13 cellular contexts compared by ENCODE assay signal in the genomic region with DNA sequence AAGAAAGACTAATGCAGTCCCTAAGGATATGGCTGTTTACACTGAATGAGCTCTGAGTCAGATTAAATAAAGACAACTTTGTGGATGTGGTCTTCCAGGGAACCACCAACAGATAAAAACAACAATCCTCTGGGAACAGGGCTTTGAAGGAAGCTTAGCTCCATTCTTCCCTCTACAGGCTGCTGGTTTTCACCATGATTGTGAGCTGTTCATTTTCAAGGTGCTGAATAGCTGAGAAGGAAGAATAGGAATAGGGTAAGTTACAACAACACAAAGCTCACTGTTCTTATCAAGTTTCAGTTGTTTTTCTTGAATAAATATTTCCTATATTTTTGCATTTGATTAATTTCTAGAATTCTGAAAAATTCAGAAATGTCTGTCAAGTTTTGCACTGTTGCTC. TPM values are rescaled to one million over a fixed set of nuclear protein-coding genes. Genes with fewer than 3 reads are reported as not detected.
DNase-seq lines count a peak whose midpoint lies in the region; ATAC-seq, FAIRE-seq and TF ChIP-seq lines count a peak whose summit lies in the region.
"Had no signal": no experiment of that assay in that cellular context is flagged by ENCODE, and none has a peak within 500 bp of the region (broad histone marks: within the 10 kb centered on the region; RNA-seq: fewer than 3 reads in every experiment).

No MANE protein-coding gene starts in this region.

- peaks cover 0 to 9% (median 0%) of the 10 kb centered on the region in 4 donors for H3K27me3 ChIP-seq in esophagus squamous epithelium
- H3K27me3 ChIP-seq in CD4-positive, alpha-beta T cell (ENCODE audit: control insufficient read depth, insufficient read depth, low read length), result peaks cover 10% of the 10 kb centered on the region

- H3K4me3 ChIP-seq in esophagus squamous epithelium, result no peak overlapping the region

- no peak overlapping the region for H3K4me3 Mint-ChIP-seq in CD4-positive, alpha-beta T cell
- H3K4me3 Mint-ChIP-seq: natural killer cell treated with Interleukin-12 subunit alpha and Interleukin-12 subunit beta and Interleukin-15 and Interleukin-18, amount 100 ng/mL, for 72 hours had no signal

- TF ChIP-seq POLR2A in GM12891 (IDR thresholded peaks at IDR 0.05; ENCODE audit: low read depth, low read length) (no peak), esophagus squamous epithelium (IDR thresholded peaks at IDR 0.05) (no peak)

- intact Hi-C loops in esophagus squamous epithelium (cut with DNase I), result no loop called here
- intact Hi-C loops in CD4-positive, alpha-beta T cell (cut with DNase I, micrococcal nuclease), result no loop called here

- CTCF ChIA-PET in CD4-positive, alpha-beta T cell (lab: Charles Lee), result interaction anchor here (1.4 kb wide), 1 partner anchor 27 kb away, joined by 3 read pairs; no protein-coding TSS in a partner anchor

- H3K36me3 ChIP-seq in esophagus squamous epithelium, result no peaks in the 10 kb centered on the region

- TF ChIP-seq CTCF in esophagus squamous epithelium (IDR thresholded peaks at IDR 0.05), result no peak
- no peak for TF ChIP-seq CTCF in CD4-positive, alpha-beta T cell (IDR thresholded peaks at IDR 0.05)

- H3K4me1 Mint-ChIP-seq in CD4-positive, alpha-beta T cell (ENCODE audit: low read depth), result no peaks in the 10 kb centered on the region

- FAIRE-seq in GM12891 (lab: Jason Lieb, UNC), result no peak

- peaks cover 34% of the 10 kb centered on the region for H3K27me3 Mint-ChIP-seq in CD4-positive, alpha-beta T cell

- no peaks in the 10 kb centered on the region for H3K4me1 ChIP-seq in esophagus squamous epithelium

- H3K27ac ChIP-seq in esophagus squamous epithelium, result no peak overlapping the region
- no peak overlapping the region for H3K27ac ChIP-seq in CD4-positive, alpha-beta T cell (ENCODE audit: low read depth, low read length)

- DNase-seq in GM04503 (ENCODE audit: low read depth), result peak; percentile 10
- peak; percentile 43 for DNase-seq in RKO (ENCODE audit: low spot score)
- DNase-seq in fibroblast of gingiva (ENCODE audit: low read depth), result peak; percentile 36
- peak; percentile 73 for DNase-seq in renal cortical epithelial cell (ENCODE audit: low read depth)
- no peak for DNase-seq in GM12891 (ENCODE audit: insufficient read length, low spot score)
- no peak for DNase-seq in esophagus squamous epithelium (lab: John Stamatoyannopoulos, UW)
- no peak for DNase-seq in CD4-positive, alpha-beta T cell
- DNase-seq: activated T-cell treated with anti-CD3 and anti-CD28 coated beads, Interleukin-2, amount 50 U/mL, for 48 hours; cerebellar nuclear complex; NCI-H187 treated with DMSO at 0.1 percent for 48 hours; stimulated activated naive CD4-positive, alpha-beta T cell treated with Interleukin-2 at 50 U/mL for 16 hours had no signal

- no peaks in the 10 kb centered on the region for H3K36me3 Mint-ChIP-seq in CD4-positive, alpha-beta T cell (ENCODE audit: low read depth)
- H3K36me3 Mint-ChIP-seq: natural killer cell treated with Interleukin-12 subunit alpha and Interleukin-12 subunit beta and Interleukin-15 and Interleukin-18, amount 100 ng/mL, for 72 hours had no signal

- POLR2A ChIA-PET in CD4-positive, alpha-beta T cell (lab: Charles Lee), result no interaction called here

- H3K27ac Mint-ChIP-seq in CD4-positive, alpha-beta T cell, result no peak overlapping the region
- H3K27ac Mint-ChIP-seq: natural killer cell treated with Interleukin-12 subunit alpha and Interleukin-12 subunit beta and Interleukin-15 and Interleukin-18, amount 100 ng/mL, for 72 hours had no signal

- no peaks in the 10 kb centered on the region for H3K9me3 Mint-ChIP-seq in CD4-positive, alpha-beta T cell
- H3K9me3 Mint-ChIP-seq: natural killer cell treated with Interleukin-12 subunit alpha and Interleukin-12 subunit beta and Interleukin-15 and Interleukin-18, amount 100 ng/mL, for 72 hours had no signal

- ATAC-seq in CD4-positive, alpha-beta T cell (ENCODE audit: poor library complexity), result no peak
- ATAC-seq: natural killer cell treated with Interleukin-12 subunit alpha and Interleukin-12 subunit beta and Interleukin-15 and Interleukin-18, amount 100 ng/mL, for 72 hours; Panc1 had no signal

- H3K9me3 ChIP-seq in esophagus squamous epithelium, result no peaks in the 10 kb centered on the region
- H3K9me3 ChIP-seq in CD4-positive, alpha-beta T cell (ENCODE audit: control insufficient read depth, low read length), result no peaks in the 10 kb centered on the region

TF ChIP-seq in GM12891, 5 proteins besides CTCF, POLR2A, EP300 and RAD21:
- no peak for TF ChIP-seq PAX5 (IDR thresholded peaks at IDR 0.05; ENCODE audit: insufficient read depth, low read length, severe bottlenecking)
TF ChIP-seq in GM12891: peak in this region for 0.

RNA-seq across cellular contexts. Expression of a gene that starts 25.9 kb away (rescaled TPM):
- total RNA-seq in renal cortical epithelial cell, result 62.5 and 94.2 TPM in 2 replicates
- polyA plus RNA-seq in GM12891 (2012; ENCODE audit: low read depth, missing spikeins), result 6.0 TPM
- total RNA-seq in esophagus squamous epithelium, result 10 to 100 TPM; 19.8 to 68.3 (median 33.8) TPM
- 10 to 100 TPM; 65.9 to 67.1 TPM for total RNA-seq in CD4-positive, alpha-beta T cell

RNA-seq across cellular contexts. Expression of a gene that starts 34.9 kb away (rescaled TPM):
- total RNA-seq in renal cortical epithelial cell, result 0.60 TPM in 1 of 2 replicates, not detected in the other
- not detected for polyA plus RNA-seq in GM12891 (2012; ENCODE audit: low read depth, missing spikeins)
- total RNA-seq in esophagus squamous epithelium, result not detected
- not detected for total RNA-seq in CD4-positive, alpha-beta T cell
- total RNA-seq: natural killer cell treated with Interleukin-12 subunit alpha and Interleukin-12 subunit beta and Interleukin-15 and Interleukin-18, amount 100 ng/mL, for 72 hours had no signal

Comparison
In these comparisons a context has a peak if more than half of its experiments do, and no peak if none do; other contexts are left out.
1. DNase-seq: peak in GM04503 (single experiment), RKO (single experiment), fibroblast of gingiva (single experiment) and renal cortical epithelial cell (single experiment); none in GM12891 (single experiment), esophagus squamous epithelium (single experiment) and CD4-positive, alpha-beta T cell (0 of 10).